8 cellular contexts compared by ENCODE assay signal in the genomic region with DNA sequence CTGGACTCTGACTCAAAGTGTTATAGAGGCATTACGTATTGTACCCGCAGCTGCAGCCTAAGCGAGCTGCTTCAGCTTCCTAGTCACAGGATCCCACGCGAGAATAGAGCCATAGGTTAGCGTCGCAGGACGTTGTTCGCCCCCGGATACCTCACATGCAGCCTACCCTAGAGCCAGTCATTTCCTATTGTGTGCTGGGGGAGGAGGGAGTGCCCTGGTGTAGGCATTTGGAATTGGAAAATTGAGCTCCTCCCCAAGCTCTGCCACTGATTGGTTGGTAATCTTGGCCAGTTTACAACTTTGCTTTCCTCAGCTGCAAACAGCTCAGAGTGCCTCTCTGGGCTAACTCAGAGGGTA. TPM values are rescaled to one million over a fixed set of nuclear protein-coding genes. Genes with fewer than 3 reads are reported as not detected.
DNase-seq lines count a peak whose midpoint lies in the region; ATAC-seq and TF ChIP-seq lines count a peak whose summit lies in the region.

No MANE protein-coding gene starts in this region.

- H3K4me3 ChIP-seq in DND-41 (ENCODE audit: low read depth in 1 of 2, low read length in 2 of 2) = peak overlapping the region; percentile 47 to 74; a peak in 3 of 4 replicates
- peak overlapping the region; percentile 63 for H3K4me3 ChIP-seq in right cardiac atrium (ENCODE audit: low read length)

- ATAC-seq in DND-41 (ENCODE audit: insufficient read depth, low read depth) = peak; percentile 61
- peak; percentile 66 for ATAC-seq in activated naive CD8-positive, alpha-beta T cell treated with anti-CD3 and anti-CD28 coated beads, Interleukin-2, amount 50 U/mL, for 24 hours
- ATAC-seq in right cardiac atrium = peak; percentile 69 to 73
- peak; percentile 41 for ATAC-seq in sciatic nerve
- ATAC-seq in GM21528 (IDR thresholded peaks at IDR 0.05; ENCODE audit: low FRiP score, unreplicated experiment) = no peak

- H3K4me3 Mint-ChIP-seq in activated naive CD8-positive, alpha-beta T cell treated with anti-CD3 and anti-CD28 coated beads, Interleukin-2, amount 50 U/mL, for 24 hours = peak overlapping the region; percentile 92

- WGBS in right cardiac atrium = 40% methylated on average over 10 of the region's 10 CpGs

- H3K4me1 Mint-ChIP-seq in activated naive CD8-positive, alpha-beta T cell treated with anti-CD3 and anti-CD28 coated beads, Interleukin-2, amount 50 U/mL, for 24 hours = peaks cover 30% of the 10 kb centered on the region

- 0 out of 2 replicates have a peak, but pooled peaks cover 3% of the 10 kb centered on the region for H4K20me1 ChIP-seq in DND-41 (ENCODE audit: insufficient read depth, low read length)

- H3K27me3 Mint-ChIP-seq in activated naive CD8-positive, alpha-beta T cell treated with anti-CD3 and anti-CD28 coated beads, Interleukin-2, amount 50 U/mL, for 24 hours = no peaks in the 10 kb centered on the region

- H3K27ac ChIP-seq in DND-41 (ENCODE audit: low read length) (peak overlapping the region; percentile 75), right cardiac atrium (ENCODE audit: low read length) (peak overlapping the region; percentile 76)

- peak overlapping the region; percentile 68 for H2AFZ ChIP-seq in DND-41 (ENCODE audit: low read depth, low read length)

- intact Hi-C loops in right cardiac atrium (cut with DNase I) = no loop called here
- intact Hi-C loops in sciatic nerve (cut with DNase I) = no loop called here

- TF ChIP-seq CTCF in DND-41 (IDR thresholded peaks at IDR 0.05; ENCODE audit: borderline replicate concordance, extremely low read depth, low read length, poor library complexity, severe bottlenecking) = no peak

- peaks cover 27% of the 10 kb centered on the region for H3K36me3 ChIP-seq in DND-41 (ENCODE audit: insufficient read depth, low read length)

- peaks cover 30% of the 10 kb centered on the region for H3K36me3 Mint-ChIP-seq in activated naive CD8-positive, alpha-beta T cell treated with anti-CD3 and anti-CD28 coated beads, Interleukin-2, amount 50 U/mL, for 24 hours (ENCODE audit: low read depth)

- H3K9me3 ChIP-seq in DND-41 (ENCODE audit: insufficient read depth, low read length, severe bottlenecking) (peaks cover 2% of the 10 kb centered on the region), right cardiac atrium (ENCODE audit: control insufficient read depth, low read length) (no peaks in the 10 kb centered on the region)

- H3K4me2 ChIP-seq in DND-41 (ENCODE audit: insufficient read depth, low read length) = peak overlapping the region; percentile 91

- H3K27me3 ChIP-seq in DND-41 (ENCODE audit: insufficient read depth, low read length, poor library complexity) = no peaks in the 10 kb centered on the region
- no peaks in the 10 kb centered on the region for H3K27me3 ChIP-seq in right cardiac atrium (ENCODE audit: control insufficient read depth, insufficient read depth)

- H3K9me3 Mint-ChIP-seq in activated naive CD8-positive, alpha-beta T cell treated with anti-CD3 and anti-CD28 coated beads, Interleukin-2, amount 50 U/mL, for 24 hours = peaks cover 12% of the 10 kb centered on the region

- DNase-seq in DND-41 (peak; percentile 52), HCEC 1CT (peak; percentile 65), NCI-H2196 treated with DMSO at 0.1 percent for 48 hours (lab: John Stamatoyannopoulos, UW; ENCODE audit: unreplicated experiment) (peak; percentile 11), right cardiac atrium (no peak), sciatic nerve (ENCODE audit: low spot score) (no peak), activated gamma-delta T cell (lab: John Stamatoyannopoulos, UW) (no peak)
- peak; percentile 30 for DNase-seq in activated naive CD8-positive, alpha-beta T cell treated with anti-CD3 and anti-CD28 coated beads, Interleukin-2, amount 50 U/mL, for 24 hours

- H3K4me1 ChIP-seq in DND-41 (ENCODE audit: insufficient read depth, low read length) = peaks cover 19% of the 10 kb centered on the region
- no peaks in the 10 kb centered on the region for H3K4me1 ChIP-seq in right cardiac atrium (ENCODE audit: control insufficient read depth, insufficient read depth, low read length)

- H3K27ac Mint-ChIP-seq in activated naive CD8-positive, alpha-beta T cell treated with anti-CD3 and anti-CD28 coated beads, Interleukin-2, amount 50 U/mL, for 24 hours = peak overlapping the region; percentile 97

- peak overlapping the region; percentile 65 for H3K9ac ChIP-seq in DND-41 (ENCODE audit: low read depth, low read length)

- peaks cover 46% of the 10 kb centered on the region for H3K79me2 ChIP-seq in DND-41 (ENCODE audit: insufficient read depth, low read length)

RNA-seq across cellular contexts. Expression of gene NAA60, which starts 0.5 kb away (rescaled TPM):
- total RNA-seq in right cardiac atrium = 10 to 100 TPM; 40.7 to 51.5 (median 46.0) TPM
- 50.9 TPM for polyA plus RNA-seq in right cardiac atrium
- total RNA-seq in sciatic nerve = 41.3 TPM

RNA-seq across cellular contexts. Expression of gene ZNF597, which starts 0.7 kb away (rescaled TPM):
- total RNA-seq in right cardiac atrium (1 to 10 TPM; 2.0 to 3.5 (median 2.2) TPM), sciatic nerve (3.2 TPM)
- polyA plus RNA-seq in right cardiac atrium = 0.88 TPM

RNA-seq across cellular contexts. Expression of gene ZNF174, which starts 43.0 kb away (rescaled TPM):
- total RNA-seq in right cardiac atrium (10 to 100 TPM in 3 of 4 donors, 1 to 10 TPM in 1; 8.9 to 13.5 (median 11.8) TPM), sciatic nerve (10.8 TPM)
- 11.1 TPM for polyA plus RNA-seq in right cardiac atrium

RNA-seq across cellular contexts. Expression of gene ZSCAN32, which starts 43.2 kb away (rescaled TPM):
- total RNA-seq in right cardiac atrium (1 to 10 TPM; 5.9 to 9.0 (median 7.6) TPM), sciatic nerve (14.3 TPM)
- 5.1 TPM for polyA plus RNA-seq in right cardiac atrium

RNA-seq across cellular contexts. Expression of gene C16orf90, which starts 51.3 kb away (rescaled TPM):
- not detected for total RNA-seq in right cardiac atrium
- polyA plus RNA-seq in right cardiac atrium = not detected
- not detected for total RNA-seq in sciatic nerve

Comparison
In these comparisons a context has a peak if more than half of its experiments do, and no peak if none do; other contexts are left out.
1. DNase-seq: peak in DND-41 (single experiment), HCEC 1CT (single experiment), NCI-H2196 treated with DMSO at 0.1 percent for 48 hours (single experiment) and activated naive CD8-positive, alpha-beta T cell treated with anti-CD3 and anti-CD28 coated beads, Interleukin-2, amount 50 U/mL, for 24 hours (single experiment); none in right cardiac atrium (0 of 3), sciatic nerve (single experiment) and activated gamma-delta T cell (single experiment).